ENCODE assay signal across 24 cellular contexts in the genomic region with DNA sequence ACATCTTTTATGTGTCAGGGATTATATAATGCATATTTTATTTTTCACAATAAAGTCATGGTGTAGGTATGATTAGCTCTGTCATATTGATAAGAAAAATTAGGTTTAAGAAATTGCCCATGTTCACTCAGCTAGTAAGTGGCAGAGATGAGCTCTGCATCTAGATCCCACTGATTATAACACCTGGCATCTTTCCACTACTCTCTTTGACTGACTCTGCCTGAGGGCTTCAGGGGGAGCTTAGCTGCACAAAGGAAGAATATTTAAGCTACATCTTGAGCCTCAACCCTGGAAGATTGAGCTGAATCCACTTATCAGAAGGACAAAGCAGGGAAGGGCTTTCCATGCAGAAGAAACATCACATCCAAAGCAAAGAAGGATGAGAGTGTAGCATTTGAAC.
"Had no signal": no experiment of that assay in that cellular context is flagged by ENCODE, and none has a peak within 500 bp of the region (broad histone marks: within the 10 kb centered on the region; RNA-seq: fewer than 3 reads in every experiment).

No MANE protein-coding gene starts in this region.

- H3K27ac ChIP-seq: breast epithelium, esophagus muscularis mucosa, left ventricle myocardium inferior, sigmoid colon, testis, uterus had no signal

- H3K4me3 ChIP-seq: breast epithelium, esophagus muscularis mucosa, left ventricle myocardium inferior, sigmoid colon, smooth muscle cell, testis, uterus had no signal

- ATAC-seq: activated CD4-positive, alpha-beta T cell treated with anti-CD3 and anti-CD28 coated beads for 36 hours; effector memory CD8-positive, alpha-beta T cell; natural killer cell; stimulated activated naive B cell treated with anti-CD40 and anti-IgM and Interleukin-4, amounts not matched to agents 10 μg/mL and 1 μg/mL and 100 μg/mL, for 72 hours; WTC11 had no signal

- H3K9me3 ChIP-seq: breast epithelium, esophagus muscularis mucosa, left ventricle myocardium inferior, sigmoid colon, testis, uterus had no signal

- H3K36me3 ChIP-seq: breast epithelium, esophagus muscularis mucosa, left ventricle myocardium inferior, sigmoid colon, uterus had no signal

- H3K4me2 ChIP-seq: smooth muscle cell had no signal

- DNase-seq: activated CD4-positive, alpha-beta T cell treated with anti-CD3 and anti-CD28 coated beads for 36 hours; activated CD4-positive, alpha-beta T cell treated with anti-CD3 and anti-CD28 coated beads, Interleukin-2, amount 50 U/mL, for 4 hours; activated naive CD4-positive, alpha-beta T cell treated with Interleukin-2 at 50 U/mL for 16 hours; activated naive CD8-positive, alpha-beta T cell treated with anti-CD3 and anti-CD28 coated beads for 36 hours; activated T-cell treated with anti-CD3 and anti-CD28 coated beads, Interleukin-2, amount 50 U/mL, for 48 hours; effector memory CD8-positive, alpha-beta T cell; hippocampal formation; left ventricle myocardium inferior; mammary epithelial cell; midbrain; natural killer cell; retina; sigmoid colon; stimulated activated CD4-positive, alpha-beta T cell treated with anti-CD3 and anti-CD28 coated beads, Interleukin-15, amount 100 ng/mL, for 24 hours; stimulated activated CD4-positive, alpha-beta T cell treated with anti-CD3 and anti-CD28 coated beads, Interleukin-2, amount 100 ng/mL, for 48 hours; stimulated activated CD8-positive, alpha-beta memory T cell treated with anti-CD3 and anti-CD28 coated beads, Interleukin-4, amount 100 ng/mL, for 48 hours; stimulated activated naive B cell treated with anti-CD40 and anti-IgM and Interleukin-4, amounts not matched to agents 10 μg/mL and 1 μg/mL and 100 μg/mL, for 72 hours; testis; trophoblast cell; uterus had no signal

- H3K27me3 ChIP-seq: breast epithelium, esophagus muscularis mucosa, sigmoid colon, testis, uterus had no signal
